11 cellular contexts compared by ENCODE assay signal in the genomic region with DNA sequence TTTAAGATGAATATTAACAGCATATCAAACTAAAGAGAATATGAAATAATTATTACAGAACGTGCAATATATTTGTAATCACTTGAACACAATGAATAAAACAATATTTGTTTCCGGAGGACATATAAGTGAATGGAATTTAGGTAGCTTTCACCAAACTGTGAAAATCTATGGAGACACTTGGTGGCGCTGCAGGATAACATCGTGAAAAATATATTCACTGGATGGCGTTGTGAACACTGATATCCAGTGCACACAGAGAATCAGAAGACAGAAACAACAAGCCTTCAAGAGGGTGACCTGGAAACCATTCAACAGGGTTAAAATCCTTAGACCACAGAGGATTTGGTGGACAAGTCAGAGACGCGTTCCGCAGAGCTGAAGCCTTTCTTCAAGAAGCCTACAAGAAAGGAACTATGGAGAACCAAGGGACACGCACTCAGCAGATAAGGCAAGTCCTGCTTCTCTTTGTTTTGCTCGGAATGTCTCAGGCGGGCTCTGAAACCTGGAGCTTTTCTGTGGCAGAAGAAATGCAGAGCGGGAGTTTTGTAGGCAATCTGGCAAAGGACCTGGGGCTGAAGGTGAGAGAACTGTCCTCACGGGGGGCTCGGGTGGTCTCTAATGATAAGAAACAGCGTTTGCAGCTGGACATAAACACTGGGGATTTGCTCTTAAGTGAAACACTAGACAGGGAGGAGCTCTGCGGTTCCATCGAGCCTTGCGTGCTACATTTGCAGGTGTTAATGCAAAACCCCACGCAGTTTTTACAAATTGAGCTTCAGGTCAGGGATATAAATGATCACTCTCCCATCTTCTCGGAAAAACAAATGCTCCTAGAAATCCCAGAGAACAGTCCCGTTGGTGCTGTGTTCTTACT. TPM values are rescaled to one million over a fixed set of nuclear protein-coding genes. Genes with fewer than 3 reads are reported as not detected.
A peak's percentile ranks its signal among the peaks of the same experiment; 100 is the strongest.
DNase-seq lines count a peak whose midpoint lies in the region; ATAC-seq, FAIRE-seq and TF ChIP-seq lines count a peak whose summit lies in the region.
"Had no signal": no experiment of that assay in that cellular context is flagged by ENCODE, and none has a peak within 500 bp of the region (broad histone marks: within the 10 kb centered on the region; RNA-seq: fewer than 3 reads in every experiment).

A gene (plus strand): TSS at position 269 of the 877 bp plus-strand sequence. CDS start 148 bp downstream, at position 417.

- ATAC-seq in A549 (peak; percentile 68 to 78; a peak in 5 of 6 replicates), HCT116 (no peak), HG02571 (IDR thresholded peaks at IDR 0.05; ENCODE audit: unreplicated experiment) (no peak)

- intact Hi-C loops in HCT116 (cut with micrococcal nuclease) (no loop called here), testis (cut with DNase I; ENCODE audit: low total_unique reads) (no loop called here)

- H3K27ac Mint-ChIP-seq in activated CD4-positive, alpha-beta memory T cell treated with anti-CD3 and anti-CD28 coated beads, Interleukin-2, amount 10 ng/mL, durations not matched to agents 7 days and 5 days, result no peak within 1 kb of the TSS

- H2AFZ ChIP-seq in HCT116 (ENCODE audit: low read depth, low read length, poor library complexity, severe bottlenecking) (no peak within 1 kb of the TSS), OCI-LY3 (ENCODE audit: low read depth, low read length) (no peak within 1 kb of the TSS), hepatocyte (no peak within 1 kb of the TSS)

- BruUV-seq in HCT116 (replicated peaks; lab: Mats Ljungman, UMichigan), result no TSS peak

- no peak for TF ChIP-seq EP300 in A549 (IDR thresholded peaks at IDR 0.05)

- peaks cover 2% of the 10 kb centered on the region for H3K36me3 Mint-ChIP-seq in activated CD4-positive, alpha-beta memory T cell treated with anti-CD3 and anti-CD28 coated beads, Interleukin-2, amount 10 ng/mL, durations not matched to agents 7 days and 5 days (ENCODE audit: low read depth)

- TF ChIP-seq CTCF in A549 (IDR thresholded peaks at IDR 0.05), result peak; percentile 38
- TF ChIP-seq CTCF in HCT116 (IDR thresholded peaks at IDR 0.05 in 2 of 3, conservative IDR thresholded peaks at IDR 0.05 in 1 of 3; ENCODE audit: borderline replicate concordance in 1 of 3, insufficient read depth in 1 of 3, low read depth in 2 of 3, low read length in 2 of 3), result peak; percentile 24 to 34 (median 29); a peak in 3 of 6 replicates
- peak; percentile 31 for TF ChIP-seq CTCF in OCI-LY3 (IDR thresholded peaks at IDR 0.05; ENCODE audit: low read depth, low read length)
- TF ChIP-seq CTCF in hepatocyte (IDR thresholded peaks at IDR 0.05; ENCODE audit: poor library complexity), result peak; percentile 16
- TF ChIP-seq CTCF in GM10248 (IDR thresholded peaks at IDR 0.05; ENCODE audit: control extremely low read depth, extremely low read depth, low read depth, missing control alignments), result no peak
- peak in 1 of 3 experiments; percentile 31 for TF ChIP-seq CTCF in testis (IDR thresholded peaks at IDR 0.05)

- no peak within 1 kb of the TSS for H3K27ac ChIP-seq in A549
- H3K27ac ChIP-seq in HCT116 (ENCODE audit: low read depth, low read length), result no peak within 1 kb of the TSS
- H3K27ac ChIP-seq in OCI-LY3 (ENCODE audit: low read length), result no peak within 1 kb of the TSS
- no peak within 1 kb of the TSS for H3K27ac ChIP-seq in hepatocyte
- no peak within 1 kb of the TSS for H3K27ac ChIP-seq in testis
- H3K27ac ChIP-seq: esophagus muscularis mucosa, stomach had no signal

- TF ChIP-seq RAD21 in A549 (conservative IDR thresholded peaks at IDR 0.05 in 1 of 2, IDR thresholded peaks at IDR 0.05 in 1 of 2) (peak; percentile 31 to 46; a peak in 4 of 5 replicates), HCT116 (IDR thresholded peaks at IDR 0.05; ENCODE audit: low read depth) (peak; percentile 58)

- peaks cover 12% of the 10 kb centered on the region for H3K9me3 ChIP-seq in A549
- peaks cover 0 to 11% of the 10 kb centered on the region in 2 experiments; a peak in 3 of 4 replicates for H3K9me3 ChIP-seq in HCT116 (ENCODE audit: control insufficient read depth in 1 of 2, insufficient read depth in 1 of 2, low read depth in 1 of 2, low read length in 2 of 2)
- H3K9me3 ChIP-seq in OCI-LY3 (ENCODE audit: insufficient read depth, low read length), result no peaks in the 10 kb centered on the region
- peaks cover 11% of the 10 kb centered on the region for H3K9me3 ChIP-seq in hepatocyte (ENCODE audit: low read depth)
- H3K9me3 ChIP-seq in testis, result no peaks in the 10 kb centered on the region

- H3K4me2 ChIP-seq in A549 (peak within 1 kb of the TSS; percentile 54), HCT116 (ENCODE audit: low read length) (no peak within 1 kb of the TSS), OCI-LY3 (ENCODE audit: low read length) (no peak within 1 kb of the TSS), hepatocyte (no peak within 1 kb of the TSS)

- H3K4me1 ChIP-seq in A549 (no peaks in the 10 kb centered on the region), HCT116 (ENCODE audit: control insufficient read depth in 1 of 2, insufficient read depth in 2 of 2, low read length in 2 of 2) (no peaks in the 10 kb centered on the region), OCI-LY3 (ENCODE audit: low read length) (no peaks in the 10 kb centered on the region), hepatocyte (ENCODE audit: insufficient read depth) (no peaks in the 10 kb centered on the region), testis (no peaks in the 10 kb centered on the region)
- H3K4me1 ChIP-seq: esophagus muscularis mucosa, stomach had no signal

- POLR2A ChIA-PET in A549 (lab: Yijun Ruan, JAX), result interaction anchor here (1.0 kb wide), 1 partner anchor 121 kb away, joined by 3 read pairs; a partner anchor contains a TSS
- POLR2A ChIA-PET in HCT116 (lab: Charles Lee), result no interaction called here
- POLR2A ChIA-PET in GM10248 (lab: Yijun Ruan, JAX), result no interaction called here
- POLR2A ChIA-PET in activated CD4-positive, alpha-beta memory T cell treated with anti-CD3 and anti-CD28 coated beads, Interleukin-2, amount 10 ng/mL, durations not matched to agents 7 days and 5 days (lab: Charles Lee), result no interaction called here

- 13% methylated on average over 21 of the region's 21 CpGs for WGBS in A549 (ENCODE audit: missing lambda C conversion rate)
- 68% methylated on average over 21 of the region's 21 CpGs for WGBS in hepatocyte (ENCODE audit: low lambda C conversion rate, missing lambda C conversion rate)
- 23 to 40% methylated on average over 20 to 21 of the region's 21 CpGs for WGBS in testis, 2 donors

- TF ChIP-seq POLR2A in A549 (IDR thresholded peaks at IDR 0.05; ENCODE audit: low read length), result no peak
- no peak for TF ChIP-seq POLR2A in HCT116 (IDR thresholded peaks at IDR 0.05; ENCODE audit: borderline replicate concordance, extremely low read depth, insufficient read depth, insufficient read length)
- TF ChIP-seq POLR2A in testis (IDR thresholded peaks at IDR 0.05), result no peak

- H4K20me1 ChIP-seq in HCT116 (ENCODE audit: insufficient read depth), result no peaks in the 10 kb centered on the region
- H4K20me1 ChIP-seq in OCI-LY3 (ENCODE audit: insufficient read depth, low read length), result no peaks in the 10 kb centered on the region
- H4K20me1 ChIP-seq in hepatocyte (ENCODE audit: insufficient read depth, poor library complexity, severe bottlenecking), result no peaks in the 10 kb centered on the region

- RAD21 ChIA-PET in HCT116 (lab: Charles Lee; ENCODE audit: low non-redundant PET in 1 of 2, low total read pairs in 2 of 2, uncharacterized antibody in 2 of 2, unreplicated experiment in 2 of 2), result interaction anchor here in 1 of 2 experiments (0.6 kb wide), 1 partner anchor 391 kb away, joined by 5 read pairs; no protein-coding TSS in a partner anchor

- CTCF ChIA-PET in A549 (lab: Yijun Ruan, JAX) (interaction anchor here (0.6 to 2.6 kb wide), 27 partner anchors 8 to 745 kb away, joined by 3 to 11 read pairs (median 4); a partner anchor contains a TSS), HCT116 (lab: Charles Lee) (interaction anchor here (1.5 kb wide), 1 partner anchor 364 kb away, joined by 4 read pairs; no protein-coding TSS in a partner anchor), GM10248 (lab: Yijun Ruan, JAX) (interaction anchor here (1.2 kb wide), 2 partner anchors 23 to 46 kb away, joined by 3 read pairs; no protein-coding TSS in a partner anchor)
- CTCF ChIA-PET in activated CD4-positive, alpha-beta memory T cell treated with anti-CD3 and anti-CD28 coated beads, Interleukin-2, amount 10 ng/mL, durations not matched to agents 7 days and 5 days (lab: Charles Lee), result interaction anchor here (1.0 kb wide), 1 partner anchor 218 kb away, joined by 3 read pairs; a partner anchor contains a TSS

- no peaks in the 10 kb centered on the region for H3K27me3 ChIP-seq in HCT116 (ENCODE audit: insufficient read depth, low read length)
- H3K27me3 ChIP-seq in OCI-LY3 (ENCODE audit: low read depth, low read length), result no peaks in the 10 kb centered on the region
- H3K27me3 ChIP-seq in hepatocyte, result no peaks in the 10 kb centered on the region
- no peaks in the 10 kb centered on the region for H3K27me3 ChIP-seq in testis

- H3K4me1 Mint-ChIP-seq in activated CD4-positive, alpha-beta memory T cell treated with anti-CD3 and anti-CD28 coated beads, Interleukin-2, amount 10 ng/mL, durations not matched to agents 7 days and 5 days, result no peaks in the 10 kb centered on the region

- no peak within 1 kb of the TSS for H3K4me3 Mint-ChIP-seq in activated CD4-positive, alpha-beta memory T cell treated with anti-CD3 and anti-CD28 coated beads, Interleukin-2, amount 10 ng/mL, durations not matched to agents 7 days and 5 days

- no peak for FAIRE-seq in A549 (lab: Jason Lieb, UNC)

- H3K9ac ChIP-seq in HCT116 (ENCODE audit: low read length), result no peak within 1 kb of the TSS
- H3K9ac ChIP-seq in OCI-LY3 (ENCODE audit: low read length), result no peak within 1 kb of the TSS

- no peaks in the 10 kb centered on the region for H3K79me2 ChIP-seq in HCT116 (ENCODE audit: insufficient read depth, low read length)
- no peaks in the 10 kb centered on the region for H3K79me2 ChIP-seq in OCI-LY3 (ENCODE audit: low read length)
- H3K79me2 ChIP-seq in hepatocyte, result no peaks in the 10 kb centered on the region

- no peaks in the 10 kb centered on the region for H3K36me3 ChIP-seq in HCT116 (ENCODE audit: control insufficient read depth in 1 of 2, insufficient read depth in 2 of 2, low read length in 2 of 2)
- no peaks in the 10 kb centered on the region for H3K36me3 ChIP-seq in OCI-LY3 (replicated peaks; ENCODE audit: low read depth, low read length)
- no peaks in the 10 kb centered on the region for H3K36me3 ChIP-seq in hepatocyte (replicated peaks; ENCODE audit: insufficient read depth, low read depth)
- H3K36me3 ChIP-seq in testis (ENCODE audit: low read depth, missing control alignments), result no peaks in the 10 kb centered on the region
- H3K36me3 ChIP-seq: esophagus muscularis mucosa had no signal

- DNase-seq in A549 (ENCODE audit: low read depth in 1 of 2, low spot score in 1 of 2) (peak; percentile 6 to 39), HCT116 (ENCODE audit: low read depth, low spot score) (no peak), hepatocyte (ENCODE audit: low spot score) (no peak), GM10248 (ENCODE audit: extremely low spot score) (no peak), testis (no peak)
- no peak for DNase-seq in activated CD4-positive, alpha-beta memory T cell treated with anti-CD3 and anti-CD28 coated beads, Interleukin-2, amount 10 ng/mL, durations not matched to agents 7 days and 5 days
- DNase-seq: NCI-H1694 treated with DMSO at 0.1 percent for 48 hours, stomach had no signal

- H3K9me2 ChIP-seq in HCT116 (ENCODE audit: insufficient read depth), result no peaks in the 10 kb centered on the region
- no peaks in the 10 kb centered on the region for H3K9me2 ChIP-seq in hepatocyte (replicated peaks; ENCODE audit: insufficient read depth)

- no peaks in the 10 kb centered on the region for H3K27me3 Mint-ChIP-seq in activated CD4-positive, alpha-beta memory T cell treated with anti-CD3 and anti-CD28 coated beads, Interleukin-2, amount 10 ng/mL, durations not matched to agents 7 days and 5 days

- H3K9me3 Mint-ChIP-seq in activated CD4-positive, alpha-beta memory T cell treated with anti-CD3 and anti-CD28 coated beads, Interleukin-2, amount 10 ng/mL, durations not matched to agents 7 days and 5 days, result peaks cover 14% of the 10 kb centered on the region

- H3K4me3 ChIP-seq in A549 (peak within 1 kb of the TSS; percentile 30; the same call in 2 of the 3 replicates), HCT116 (replicated peaks in 1 of 2; ENCODE audit: low read depth in 1 of 2, low read length in 2 of 2) (no peak within 1 kb of the TSS), OCI-LY3 (ENCODE audit: low read length) (no peak within 1 kb of the TSS), hepatocyte (no peak within 1 kb of the TSS), testis (no peak within 1 kb of the TSS)

RNA-seq across cellular contexts. Expression of the gene that starts here (rescaled TPM):
- 0.21 and 0.22 TPM in 2 replicates for polyA plus RNA-seq in A549 (2011; rRNA removed)
- 0.07 and 0.14 TPM in 2 replicates for polyA plus RNA-seq in A549 (2012; cell fraction: cytosol; rRNA removed)
- polyA plus RNA-seq in A549 (2012; cell fraction: nucleus; rRNA removed), result 0.20 and 0.40 TPM in 2 replicates
- 0.05 to 0.08 TPM (median 0.07 TPM) in 3 replicates for polyA plus RNA-seq in A549 (2017; fragmentation: RNase III; extraction: RNeasy Plus Mini Kit Qiagen cat#74134 plus additional on column Dnase treatment)
- polyA minus RNA-seq in A549 (2011; rRNA and poly(A)+ RNA removed), result 0.24 and 0.25 TPM in 2 replicates
- total RNA-seq in HCT116 (2021; ENCODE audit: unreplicated experiment), result 0.07 TPM
- 0.02 TPM in 1 of 2 replicates, not detected in the other for polyA plus RNA-seq in HCT116 (2012)
- 0.92 and 2.1 TPM in 2 replicates for total RNA-seq in hepatocyte
- polyA plus RNA-seq in hepatocyte, result 1.2 and 1.8 TPM in 2 replicates
- not detected for total RNA-seq in activated CD4-positive, alpha-beta memory T cell treated with anti-CD3 and anti-CD28 coated beads, Interleukin-2, amount 10 ng/mL, durations not matched to agents 7 days and 5 days
- total RNA-seq in testis, result 1 to 10 TPM; 4.0 to 4.2 TPM
- 0.63 TPM for polyA plus RNA-seq in testis (ENCODE audit: insufficient read depth, low read depth, low replicate concordance)

Comparison
In these comparisons a context has a peak if more than half of its experiments do, and no peak if none do; other contexts are left out.
1. Peak in DNase-seq, ATAC-seq, H3K4me3 ChIP-seq and H3K4me2 ChIP-seq in A549; RNA of the gene not detected or under 1 TPM.